In genomic region chr3:127799476-127800222, GRCh38 we compare ENCODE assay signal across 12 cellular contexts. TPM values are rescaled to one million over a fixed set of nuclear protein-coding genes. Genes with fewer than 3 reads are reported as not detected.
DNase-seq lines count a peak whose midpoint lies in the region; ATAC-seq, FAIRE-seq and TF ChIP-seq lines count a peak whose summit lies in the region.
"Had no signal": no experiment of that assay in that cellular context is flagged by ENCODE, and none has a peak within 500 bp of the region (broad histone marks: within the 10 kb centered on the region; RNA-seq: fewer than 3 reads in every experiment).

No MANE protein-coding gene starts in this region.

- no peak for TF ChIP-seq EP300 in A549 (IDR thresholded peaks at IDR 0.05)

- CTCF ChIA-PET in A549 (lab: Yijun Ruan, JAX) (interaction anchor here (0.9 to 1.3 kb wide), 2 partner anchors 14 to 53 kb away, joined by 3 read pairs; no protein-coding TSS in a partner anchor), HCT116 (lab: Charles Lee) (no interaction called here)

- H3K4me3 ChIP-seq in A549 (no peak overlapping the region), HCT116 (replicated peaks in 1 of 2; ENCODE audit: low read depth in 1 of 2, low read length in 2 of 2) (peak overlapping the region in 1 of 2 experiments; percentile 16; a peak in 1 of 4 replicates)

- TF ChIP-seq POLR2A in A549 (IDR thresholded peaks at IDR 0.05; ENCODE audit: low read length) (no peak), HCT116 (IDR thresholded peaks at IDR 0.05; ENCODE audit: borderline replicate concordance, extremely low read depth, insufficient read depth, insufficient read length) (no peak), GM12892 (IDR thresholded peaks at IDR 0.05; ENCODE audit: low read depth, low read length) (no peak)

- no peaks in the 10 kb centered on the region for H3K9me2 ChIP-seq in HCT116 (ENCODE audit: insufficient read depth)

- H3K27ac ChIP-seq in A549 (peak overlapping the region; percentile 67 to 85), HCT116 (ENCODE audit: low read depth, low read length) (no peak overlapping the region)

- H3K4me2 ChIP-seq in A549 (peak overlapping the region; percentile 33), HCT116 (ENCODE audit: low read length) (peak overlapping the region; percentile 58)

- no TSS peak for BruUV-seq in HCT116 (replicated peaks; lab: Mats Ljungman, UMichigan)

- H3K79me2 ChIP-seq in HCT116 (ENCODE audit: insufficient read depth, low read length): no peaks in the 10 kb centered on the region

- no peak for FAIRE-seq in A549 (lab: Jason Lieb, UNC)
- FAIRE-seq in GM12892 (lab: Jason Lieb, UNC): no peak
- FAIRE-seq: endometrium, H1 had no signal

- POLR2A ChIA-PET in A549 (lab: Yijun Ruan, JAX) (no interaction called here), HCT116 (lab: Charles Lee) (interaction anchor here (1.1 kb wide), 1 partner anchor 18 kb away, joined by 4 read pairs; no protein-coding TSS in a partner anchor)

- TF ChIP-seq CTCF in A549 (IDR thresholded peaks at IDR 0.05) (no peak), HCT116 (IDR thresholded peaks at IDR 0.05 in 2 of 3, conservative IDR thresholded peaks at IDR 0.05 in 1 of 3; ENCODE audit: borderline replicate concordance in 1 of 3, insufficient read depth in 1 of 3, low read depth in 2 of 3, low read length in 2 of 3) (no peak)

- H4K20me1 ChIP-seq in HCT116 (ENCODE audit: insufficient read depth): no peaks in the 10 kb centered on the region

- peak overlapping the region; percentile 44 for H2AFZ ChIP-seq in HCT116 (ENCODE audit: low read depth, low read length, poor library complexity, severe bottlenecking)

- intact Hi-C loops in HCT116 (cut with micrococcal nuclease): no loop called here

- ATAC-seq in A549 (peak; percentile 69 to 82; a peak in 5 of 6 replicates), HCT116 (0 out of 2 replicates have a peak, but pooled peaks have one; percentile 24), HG03095 (IDR thresholded peaks at IDR 0.05; ENCODE audit: unreplicated experiment) (no peak), GM19328 (IDR thresholded peaks at IDR 0.05; ENCODE audit: unreplicated experiment) (no peak)

- peaks cover 7% of the 10 kb centered on the region; the same call in 1 of the 3 replicates for H3K9me3 ChIP-seq in A549
- no peaks in the 10 kb centered on the region for H3K9me3 ChIP-seq in HCT116 (ENCODE audit: control insufficient read depth in 1 of 2, insufficient read depth in 1 of 2, low read depth in 1 of 2, low read length in 2 of 2)

- peaks cover 63% of the 10 kb centered on the region for H3K4me1 ChIP-seq in A549
- H3K4me1 ChIP-seq in HCT116 (ENCODE audit: control insufficient read depth in 1 of 2, insufficient read depth in 2 of 2, low read length in 2 of 2): peaks cover 6 to 59% of the 10 kb centered on the region in 2 experiments; a peak in 3 of 4 replicates

- TF ChIP-seq RAD21 in A549 (conservative IDR thresholded peaks at IDR 0.05 in 1 of 2, IDR thresholded peaks at IDR 0.05 in 1 of 2) (no peak), HCT116 (IDR thresholded peaks at IDR 0.05; ENCODE audit: low read depth) (no peak)

- DNase-seq in A549 (ENCODE audit: low read depth in 1 of 2, low spot score in 1 of 2) (peak in 1 of 2 experiments; percentile 67), HCT116 (ENCODE audit: low read depth, low spot score) (peak; percentile 53), amniotic stem cell (lab: John Stamatoyannopoulos, UW) (peak; percentile 84), hepatic stellate cell (ENCODE audit: low spot score) (peak; percentile 86), GM12892 (ENCODE audit: insufficient read length) (no peak), cerebellar cortex (ENCODE audit: low spot score) (no peak)
- DNase-seq: CD8-positive, alpha-beta T cell; NCI-H524 had no signal

- H3K27me3 ChIP-seq in HCT116 (ENCODE audit: insufficient read depth, low read length): no peaks in the 10 kb centered on the region

- 27% methylated on average over 6 of the region's 6 CpGs for WGBS in A549 (ENCODE audit: missing lambda C conversion rate)

- RAD21 ChIA-PET in HCT116 (lab: Charles Lee; ENCODE audit: low non-redundant PET in 1 of 2, low total read pairs in 2 of 2, uncharacterized antibody in 2 of 2, unreplicated experiment in 2 of 2): no interaction called here

- no peaks in the 10 kb centered on the region for H3K36me3 ChIP-seq in HCT116 (ENCODE audit: control insufficient read depth in 1 of 2, insufficient read depth in 2 of 2, low read length in 2 of 2)

- peak overlapping the region; percentile 26 for H3K9ac ChIP-seq in HCT116 (ENCODE audit: low read length)

TF ChIP-seq in A549, 52 proteins besides CTCF, POLR2A, EP300 and RAD21:
- TF ChIP-seq FOXS1 (CRISPR knock-in tag; IDR thresholded peaks at IDR 0.05) (no peak), JUNB (IDR thresholded peaks at IDR 0.05) (peak; percentile 41; the same call in 1 of the 2 replicates), BHLHE40 (IDR thresholded peaks at IDR 0.05; ENCODE audit: low read depth, low read length) (no peak), FOSL2 (IDR thresholded peaks at IDR 0.05) (no peak), FOSL2 (CRISPR knock-in tag; IDR thresholded peaks at IDR 0.05) (peak; percentile 38), NPAS2 (CRISPR knock-in tag; IDR thresholded peaks at IDR 0.05; ENCODE audit: borderline replicate concordance) (no peak), ELK1 (IDR thresholded peaks at IDR 0.05; ENCODE audit: low read depth, low read length) (no peak)

TF ChIP-seq in HCT116, 20 proteins besides CTCF, POLR2A, EP300 and RAD21 (continues in another document):
- peak; percentile 72 for TF ChIP-seq SP1 (IDR thresholded peaks at IDR 0.05; ENCODE audit: low read depth)
- TF ChIP-seq POLR2AphosphoS5 (IDR thresholded peaks at IDR 0.05; ENCODE audit: low read depth, low read length): peak; percentile 23; the same call in 1 of the 2 replicates
- TF ChIP-seq FOSL1 (IDR thresholded peaks at IDR 0.05; ENCODE audit: low read depth): peak; percentile 81
- no peak for TF ChIP-seq YY1 (IDR thresholded peaks at IDR 0.05; ENCODE audit: extremely low read depth, insufficient replicate concordance, low read depth, low read length)
- TF ChIP-seq MAX (IDR thresholded peaks at IDR 0.05): no peak
- no peak for TF ChIP-seq ZNF274 (IDR thresholded peaks at IDR 0.05; ENCODE audit: low read depth, low read length)
- TF ChIP-seq REST (IDR thresholded peaks at IDR 0.05; ENCODE audit: low read depth): no peak
- TF ChIP-seq ELF1 (IDR thresholded peaks at IDR 0.05; ENCODE audit: borderline replicate concordance, low read depth): no peak
- no peak for TF ChIP-seq TCF7L2 (IDR thresholded peaks at IDR 0.05; ENCODE audit: borderline replicate concordance, extremely low read depth, insufficient read depth, insufficient read length)
- peak; percentile 45; the same call in 1 of the 2 replicates for TF ChIP-seq CBX3 (IDR thresholded peaks at IDR 0.05; ENCODE audit: low read depth)
- no peak for TF ChIP-seq EGR1 (IDR thresholded peaks at IDR 0.05; ENCODE audit: low read depth)
- no peak for TF ChIP-seq SIN3A (IDR thresholded peaks at IDR 0.05; ENCODE audit: low read depth)

RNA-seq across cellular contexts. Expression of gene MGLL, which starts 22.7 kb away (rescaled TPM):
- polyA plus RNA-seq in A549 (2011; rRNA removed) (38.5 and 40.2 TPM in 2 replicates), A549 (2017; fragmentation: RNase III; extraction: RNeasy Plus Mini Kit Qiagen cat#74134 plus additional on column Dnase treatment) (32.6 to 41.5 TPM (median 34.5 TPM) in 3 replicates)
- 22.0 and 29.9 TPM in 2 replicates for polyA plus RNA-seq in A549 (2012; cell fraction: cytosol; rRNA removed)
- polyA plus RNA-seq in A549 (2012; cell fraction: nucleus; rRNA removed): 21.1 and 25.0 TPM in 2 replicates
- 41.6 and 58.3 TPM in 2 replicates for polyA minus RNA-seq in A549 (2011; rRNA and poly(A)+ RNA removed)
- 6.8 TPM for total RNA-seq in HCT116 (2021; ENCODE audit: unreplicated experiment)
- 9.5 and 14.7 TPM in 2 replicates for polyA plus RNA-seq in HCT116 (2012)
- polyA plus RNA-seq in GM12892 (2012; ENCODE audit: missing spikeins): 47.5 TPM

Comparison
In these comparisons a context has a peak if more than half of its experiments do, and no peak if none do; other contexts are left out.
1. ATAC-seq: peak in A549 (2 of 2) and HCT116 (single experiment); none in HG03095 (single experiment) and GM19328 (single experiment).
2. DNase-seq: peak in HCT116 (single experiment), amniotic stem cell (single experiment) and hepatic stellate cell (single experiment); none in GM12892 (single experiment) and cerebellar cortex (single experiment).
3. Of the 6 proteins assayed by ChIP-seq in both A549 and HCT116: peak only in A549: none; only in HCT116: CEBPB; in both: none; in neither: 5.